Comparison of ENCODE assay signal across 8 cellular contexts in genomic region chr6:26156850-26157149, GRCh38.
A peak's percentile ranks its signal among the peaks of the same experiment; 100 is the strongest.
DNase-seq lines count a peak whose midpoint lies in the region; ATAC-seq and FAIRE-seq lines count a peak whose summit lies in the region.

No MANE protein-coding gene starts in this region.

- no peaks in the 10 kb centered on the region for H3K36me3 ChIP-seq in iPS-20b (ENCODE audit: insufficient read depth, low read depth, low read length)

- DNase-seq in stimulated activated CD4-positive, alpha-beta T cell treated with anti-CD3 and anti-CD28 coated beads, TNF-alpha, amount 100 ng/mL, for 24 hours (ENCODE audit: low read depth in 3 of 3): peak in 2 of 3 experiments; percentile 23 to 29
- no peak for DNase-seq in stimulated activated CD4-positive, alpha-beta T cell treated with anti-CD3 and anti-CD28 coated beads, Interleukin-12 subunit alpha, Interleukin-12 subunit beta, amount 100 ng/mL, for 4 hours
- DNase-seq in superior temporal gyrus (ENCODE audit: extremely low spot score) (peak; percentile 62), RCC 7860 (ENCODE audit: low spot score) (no peak), Kasumi-1 (lab: John Stamatoyannopoulos, UW) (no peak)

- peak overlapping the region; percentile 31 for H3K27ac ChIP-seq in adipose tissue (ENCODE audit: low read depth, low read length)
- peak overlapping the region; percentile 49 for H3K27ac ChIP-seq in iPS-20b (ENCODE audit: low read length)

- peak overlapping the region; percentile 98 for H3K9ac ChIP-seq in iPS-20b (ENCODE audit: low read depth, low read length)

- peaks cover 6% of the 10 kb centered on the region; the same call in 1 of the 2 replicates for H3K4me1 ChIP-seq in iPS-20b (ENCODE audit: insufficient read depth, low read length)

- H3K9me3 ChIP-seq in iPS-20b (ENCODE audit: insufficient read depth, low read depth, low read length): no peaks in the 10 kb centered on the region

- H3K27me3 ChIP-seq in iPS-20b (ENCODE audit: insufficient read depth, low read length): no peaks in the 10 kb centered on the region

- no peak for ATAC-seq in HG03469 (IDR thresholded peaks at IDR 0.05; ENCODE audit: unreplicated experiment)

- H3K4me3 ChIP-seq in iPS-20b (ENCODE audit: low read length): peak overlapping the region; percentile 87

- FAIRE-seq in RCC 7860 (lab: Jason Lieb, UNC): no peak

- WGBS in adipose tissue, 3 donors: 0 to 3% (median 1%) methylated on average over 11 of the region's 11 CpGs

Comparison
In these comparisons a context has a peak if more than half of its experiments do, and no peak if none do; other contexts are left out.
1. DNase-seq: peak in stimulated activated CD4-positive, alpha-beta T cell treated with anti-CD3 and anti-CD28 coated beads, TNF-alpha, amount 100 ng/mL, for 24 hours (2 of 3) and superior temporal gyrus (single experiment); none in stimulated activated CD4-positive, alpha-beta T cell treated with anti-CD3 and anti-CD28 coated beads, Interleukin-12 subunit alpha, Interleukin-12 subunit beta, amount 100 ng/mL, for 4 hours (single experiment), RCC 7860 (single experiment) and Kasumi-1 (0 of 2).